ENCODE assay signal across 11 cellular contexts in the genomic region with DNA sequence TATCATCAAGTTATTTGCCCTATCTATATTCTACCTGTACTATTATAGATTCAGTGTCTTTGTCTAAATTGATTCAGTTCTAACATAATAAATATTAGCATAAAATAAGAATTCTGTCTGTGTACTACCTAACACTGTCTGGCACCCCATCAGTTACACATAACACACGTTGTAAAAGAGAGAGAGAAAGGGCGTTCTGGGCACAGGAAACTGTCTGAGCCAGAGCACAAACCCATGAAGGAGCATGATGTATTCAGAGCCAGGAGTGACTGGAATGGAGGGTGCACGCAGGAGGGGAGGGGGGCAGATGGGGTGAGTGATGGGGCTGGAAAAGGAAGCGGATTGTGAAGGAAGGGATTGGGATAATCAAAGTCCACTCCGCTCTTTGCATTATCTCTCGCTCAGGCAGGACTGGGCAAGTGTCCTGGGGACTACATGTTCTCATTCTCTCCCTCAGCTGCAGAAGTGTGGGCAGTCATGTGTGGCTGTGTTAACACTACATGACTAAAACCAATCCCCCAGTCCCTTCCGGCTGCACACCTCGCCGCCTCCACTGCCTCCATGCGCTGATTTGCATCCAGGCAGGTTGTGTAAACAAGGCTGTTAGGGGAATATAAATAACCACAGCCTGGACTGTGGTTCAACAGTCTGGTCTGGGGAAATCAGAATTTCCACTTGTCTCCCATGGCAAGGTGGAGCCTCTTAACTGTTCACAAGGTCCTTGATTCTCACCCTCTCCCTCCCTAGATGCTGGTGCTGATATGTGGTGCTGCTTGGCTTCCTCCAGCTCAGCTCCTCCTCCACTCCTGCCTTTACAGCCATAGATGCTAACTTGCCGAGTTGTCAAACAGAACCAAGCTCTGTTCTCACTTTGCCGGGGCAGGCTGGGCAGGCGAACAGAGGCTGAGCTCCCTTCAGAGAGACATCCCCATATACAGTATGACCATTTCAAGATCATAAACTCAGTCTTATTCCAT.
DNase-seq lines count a peak whose midpoint lies in the region; ATAC-seq lines count a peak whose summit lies in the region.
"Had no signal": no experiment of that assay in that cellular context is flagged by ENCODE, and none has a peak within 500 bp of the region (broad histone marks: within the 10 kb centered on the region; RNA-seq: fewer than 3 reads in every experiment).

No MANE protein-coding gene starts in this region.

- H3K36me3 ChIP-seq in BLaER1 treated with 17β-estradiol and CSF1 and Interleukin-3, amounts not matched to agents 10 nM and 100 nM = no peaks in the 10 kb centered on the region
- H3K36me3 ChIP-seq: ovary had no signal

- H3K4me2 ChIP-seq in BLaER1 treated with 17β-estradiol and CSF1 and Interleukin-3, amounts not matched to agents 10 nM and 100 nM = peak overlapping the region; percentile 3 to 78 (median 71); a peak in 21 of 22 replicates

- H3K27ac ChIP-seq in BLaER1 treated with 17β-estradiol and CSF1 and Interleukin-3, amounts not matched to agents 10 nM and 100 nM = peak overlapping the region in 6 of 11 experiments; percentile 5 to 69 (median 43); a peak in 6 of 22 replicates
- H3K27ac ChIP-seq: ovary, testis had no signal

- no peaks in the 10 kb centered on the region for H4K20me1 ChIP-seq in BLaER1 treated with 17β-estradiol and CSF1 and Interleukin-3, amounts not matched to agents 10 nM and 100 nM

- peaks cover 0 to 23% (median 14%) of the 10 kb centered on the region in 11 experiments; a peak in 14 of 22 replicates for H3K9me3 ChIP-seq in BLaER1 treated with 17β-estradiol and CSF1 and Interleukin-3, amounts not matched to agents 10 nM and 100 nM (replicated peaks in 1 of 11)
- H3K9me3 ChIP-seq: ovary, testis had no signal

- H3K4me1 ChIP-seq in BLaER1 treated with 17β-estradiol and CSF1 and Interleukin-3, amounts not matched to agents 10 nM and 100 nM = peaks cover 5 to 36% (median 31%) of the 10 kb centered on the region in 10 experiments; a peak in 18 of 20 replicates
- H3K4me1 ChIP-seq: testis had no signal

- DNase-seq in NCI-H82 treated with DMSO at 0.1 percent for 48 hours (lab: John Stamatoyannopoulos, UW; ENCODE audit: unreplicated experiment) (peak; percentile 5), DMS79 treated with DMSO at 0.1 percent for 48 hours (lab: John Stamatoyannopoulos, UW) (no peak)
- no peak for DNase-seq in stimulated activated CD4-positive, alpha-beta T cell treated with anti-CD3 and anti-CD28 coated beads, Interleukin-1b, Interleukin-23, amount 100 ng/mL, for 48 hours
- DNase-seq in effector CD8-positive, alpha-beta T cell (lab: John Stamatoyannopoulos, UW) = no peak
- DNase-seq in activated CD8-positive, alpha-beta memory T cell treated with anti-CD3 and anti-CD28 coated beads, Interleukin-2, amount 50 U/mL, for 4 hours = no peak
- DNase-seq: CD4-positive, CD25-positive, alpha-beta regulatory T cell; ovary; testis had no signal

- H3K4me3 ChIP-seq in BLaER1 treated with 17β-estradiol and CSF1 and Interleukin-3, amounts not matched to agents 10 nM and 100 nM = peak overlapping the region in 1 of 10 experiments; percentile 9; a peak in 2 of 20 replicates
- H3K4me3 ChIP-seq: ovary, testis had no signal

- no peaks in the 10 kb centered on the region for H3K27me3 ChIP-seq in BLaER1 treated with 17β-estradiol and CSF1 and Interleukin-3, amounts not matched to agents 10 nM and 100 nM
- H3K27me3 ChIP-seq: ovary, testis had no signal

- H3K9ac ChIP-seq in BLaER1 treated with 17β-estradiol and CSF1 and Interleukin-3, amounts not matched to agents 10 nM and 100 nM = peak overlapping the region in 3 of 11 experiments; percentile 30 to 62 (median 51); a peak in 4 of 22 replicates

- ATAC-seq in GM19324 (IDR thresholded peaks at IDR 0.05; ENCODE audit: low FRiP score, unreplicated experiment) (peak; percentile 93), HG03060 (IDR thresholded peaks at IDR 0.05; ENCODE audit: low read depth, unreplicated experiment) (peak; percentile 99)
